In the genomic region with DNA sequence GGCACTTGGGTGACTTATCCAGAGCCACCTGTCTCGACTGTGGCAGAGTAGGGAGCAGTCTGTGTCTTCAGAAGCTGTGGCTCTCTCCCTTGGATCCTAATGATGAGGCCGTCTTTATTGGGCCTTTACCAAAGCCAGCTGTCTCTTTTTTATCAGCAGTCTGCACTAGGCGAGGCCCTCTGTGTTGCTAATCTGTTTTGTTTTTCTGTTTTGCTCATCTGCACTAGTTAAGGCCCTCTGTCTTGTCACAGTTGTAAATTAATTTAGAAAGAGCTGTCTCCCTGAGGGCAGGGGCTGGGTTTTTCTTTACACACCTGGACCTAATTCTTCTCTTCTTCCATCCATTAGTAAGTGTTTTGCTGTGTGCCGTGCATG, we compare ENCODE assay signal across 8 cellular contexts. TPM values are rescaled to one million over a fixed set of nuclear protein-coding genes. Genes with fewer than 3 reads are reported as not detected.
DNase-seq lines count a peak whose midpoint lies in the region; ATAC-seq and TF ChIP-seq lines count a peak whose summit lies in the region.
"Had no signal": no experiment of that assay in that cellular context is flagged by ENCODE, and none has a peak within 500 bp of the region (broad histone marks: within the 10 kb centered on the region; RNA-seq: fewer than 3 reads in every experiment).

No MANE protein-coding gene starts in this region.

- H3K36me3 ChIP-seq in esophagus squamous epithelium = peaks cover 0 to 52% (median 5%) of the 10 kb centered on the region in 3 donors
- H3K36me3 ChIP-seq in skeletal muscle tissue (ENCODE audit: control insufficient read depth in 3 of 3, insufficient read depth in 3 of 3, low read length in 3 of 3) = peaks cover 8 to 17% (median 17%) of the 10 kb centered on the region in 3 donors
- 0 out of 2 replicates have a peak, but pooled peaks cover 1% of the 10 kb centered on the region for H3K36me3 ChIP-seq in H7 (replicated peaks; ENCODE audit: control insufficient read depth, insufficient read depth, low read length)

- H3K4me3 ChIP-seq in esophagus squamous epithelium = no peak overlapping the region
- no peak overlapping the region for H3K4me3 ChIP-seq in skeletal muscle tissue (ENCODE audit: low read length in 3 of 3)
- no peak overlapping the region for H3K4me3 ChIP-seq in H7 (ENCODE audit: insufficient read depth, low read depth, low read length)

- H3K9me3 Mint-ChIP-seq in HFFc6 = no peaks in the 10 kb centered on the region

- no peaks in the 10 kb centered on the region; the same call in 1 of the 2 replicates for H3K36me3 Mint-ChIP-seq in HFFc6 (ENCODE audit: low read depth)

- H3K27me3 Mint-ChIP-seq in HFFc6 (ENCODE audit: insufficient read depth) = no peaks in the 10 kb centered on the region; the same call in 1 of the 2 replicates

- intact Hi-C loops in esophagus squamous epithelium (cut with DNase I) = no loop called here

- ATAC-seq in GM19351 (IDR thresholded peaks at IDR 0.05; ENCODE audit: unreplicated experiment) = peak; percentile 47
- ATAC-seq in HG03175 (IDR thresholded peaks at IDR 0.05; ENCODE audit: unreplicated experiment) = peak; percentile 22
- ATAC-seq in HG03342 (IDR thresholded peaks at IDR 0.05; ENCODE audit: unreplicated experiment) = no peak

- WGBS in esophagus squamous epithelium, 2 donors = 43 to 61% methylated on average over 3 to 4 of the region's 4 CpGs

- H3K4me3 Mint-ChIP-seq in HFFc6 = no peak overlapping the region

- no peak for DNase-seq in esophagus squamous epithelium (lab: John Stamatoyannopoulos, UW)
- no peak for DNase-seq in H7
- no peak for DNase-seq in HFFc6

- peak overlapping the region in 3 of 4 donors; percentile 26 to 76 (median 57) for H3K27ac ChIP-seq in esophagus squamous epithelium
- H3K27ac ChIP-seq in skeletal muscle tissue (ENCODE audit: low read depth, low read length) = peak overlapping the region; percentile 61
- H3K27ac ChIP-seq: VCaP had no signal

- H3K27ac Mint-ChIP-seq in HFFc6 = no peak overlapping the region

- no peaks in the 10 kb centered on the region for H3K9me3 ChIP-seq in esophagus squamous epithelium
- no peaks in the 10 kb centered on the region for H3K9me3 ChIP-seq in skeletal muscle tissue (ENCODE audit: control insufficient read depth in 3 of 3, low read length in 3 of 3)

- H3K4me1 ChIP-seq in esophagus squamous epithelium (peaks cover 11 to 66% (median 37%) of the 10 kb centered on the region in 3 donors), skeletal muscle tissue (ENCODE audit: control insufficient read depth in 3 of 3, insufficient read depth in 3 of 3, low read length in 3 of 3) (peaks cover 51 to 60% (median 59%) of the 10 kb centered on the region in 3 donors)

- TF ChIP-seq POLR2A in esophagus squamous epithelium (IDR thresholded peaks at IDR 0.05) = no peak

- no peaks in the 10 kb centered on the region for H3K27me3 ChIP-seq in esophagus squamous epithelium
- no peaks in the 10 kb centered on the region for H3K27me3 ChIP-seq in skeletal muscle tissue (ENCODE audit: control insufficient read depth in 3 of 3, insufficient read depth in 3 of 3, low read length in 3 of 3)
- no peaks in the 10 kb centered on the region for H3K27me3 ChIP-seq in H7 (ENCODE audit: control insufficient read depth, insufficient read depth, low read length)

- peak overlapping the region in 1 of 3 donors; percentile 60 for H3K9ac ChIP-seq in skeletal muscle tissue (ENCODE audit: low read depth in 1 of 3, low read length in 3 of 3)

- H3K4me1 Mint-ChIP-seq in HFFc6 (ENCODE audit: low read depth) = peaks cover 12% of the 10 kb centered on the region

- TF ChIP-seq CTCF in esophagus squamous epithelium (IDR thresholded peaks at IDR 0.05) (no peak), HFFc6 (IDR thresholded peaks at IDR 0.05) (no peak)

RNA-seq across cellular contexts. Expression of a gene that starts 45.0 kb away (rescaled TPM):
- total RNA-seq in esophagus squamous epithelium (10 to 100 TPM; 13.7 to 25.7 (median 14.5) TPM), skeletal muscle tissue (27.1 TPM)
- 25.1 and 27.5 TPM in 2 replicates for total RNA-seq in H7 (2014; rRNA removed; shearing (Covaris generic))
- 10 to 100 TPM; 36.6 to 42.5 (median 39.2) TPM for total RNA-seq in HFFc6 (2021; fragmentation: NEBNext Ultra II Directional; extraction: Animal tissue kit (Norgen Biotek cat#: 25700))

RNA-seq across cellular contexts. Expression of a gene that starts 52.0 kb away (rescaled TPM):
- total RNA-seq in esophagus squamous epithelium (100 to 1,000 TPM in 2 of 4 donors, 10 to 100 TPM in 2; 58.9 to 160 (median 97.1) TPM), skeletal muscle tissue (35.5 TPM)
- 294 and 304 TPM in 2 replicates for total RNA-seq in H7 (2014; rRNA removed; shearing (Covaris generic))
- 100 to 1,000 TPM; 104 to 172 (median 152) TPM for total RNA-seq in HFFc6 (2021; fragmentation: NEBNext Ultra II Directional; extraction: Animal tissue kit (Norgen Biotek cat#: 25700))

RNA-seq across cellular contexts. Expression of a gene that starts 58.9 kb away (rescaled TPM):
- total RNA-seq in esophagus squamous epithelium (10 to 100 TPM; 19.2 to 46.1 (median 34.6) TPM), skeletal muscle tissue (68.9 TPM)
- total RNA-seq in H7 (2014; rRNA removed; shearing (Covaris generic)) = 119 and 138 TPM in 2 replicates
- total RNA-seq in HFFc6 (2021; fragmentation: NEBNext Ultra II Directional; extraction: Animal tissue kit (Norgen Biotek cat#: 25700)) = 100 to 1,000 TPM; 129 to 151 (median 144) TPM
